In genomic region chrX:6968231-6968630, GRCh38 we compare ENCODE assay signal across 15 cellular contexts.
A peak's percentile ranks its signal among the peaks of the same experiment; 100 is the strongest.
DNase-seq lines count a peak whose midpoint lies in the region; ATAC-seq and TF ChIP-seq lines count a peak whose summit lies in the region.
"Had no signal": no experiment of that assay in that cellular context is flagged by ENCODE, and none has a peak within 500 bp of the region (broad histone marks: within the 10 kb centered on the region; RNA-seq: fewer than 3 reads in every experiment).

No MANE protein-coding gene starts in this region.

- no peaks in the 10 kb centered on the region for H3K36me3 ChIP-seq in neuronal stem cell (replicated peaks in 1 of 2; ENCODE audit: control insufficient read depth in 2 of 2, insufficient read depth in 2 of 2, low read length in 2 of 2)

- TF ChIP-seq CTCF in GM10248 (IDR thresholded peaks at IDR 0.05; ENCODE audit: control extremely low read depth, extremely low read depth, low read depth, missing control alignments): no peak

- no peak overlapping the region for H4K91ac ChIP-seq in neuronal stem cell (ENCODE audit: low read depth, low read length, poor library complexity)

- POLR2A ChIA-PET in GM10248 (lab: Yijun Ruan, JAX): no interaction called here

- H3K27me3 ChIP-seq in neuronal stem cell (ENCODE audit: control insufficient read depth in 3 of 3, insufficient read depth in 3 of 3, low read depth in 1 of 3, low read length in 3 of 3): no peaks in the 10 kb centered on the region

- H2BK12ac ChIP-seq in neuronal stem cell (ENCODE audit: low read length): no peak overlapping the region

- DNase-seq in AG20443 (ENCODE audit: low spot score) (peak; percentile 7), M059J (ENCODE audit: low read depth) (peak; percentile 15), islet precursor cell (peak; percentile 86), neuronal stem cell (ENCODE audit: low spot score) (no peak), HT-29 (ENCODE audit: low spot score) (no peak), GM10248 (ENCODE audit: extremely low spot score) (no peak)
- no peak for DNase-seq in activated CD8-positive, alpha-beta memory T cell treated with anti-CD3 and anti-CD28 coated beads, Interleukin-2, amount 10 ng/mL, durations not matched to agents 7 days and 5 days
- DNase-seq: AML-193; CD4-positive, CD25-positive, alpha-beta regulatory T cell; NCI-H1048; NCI-H1694; NCI-H69; PC-3 had no signal

- no peak overlapping the region for H3K4me2 ChIP-seq in neuronal stem cell (ENCODE audit: insufficient read depth, low read length, poor library complexity, severe bottlenecking)

- H3K9me3 ChIP-seq in neuronal stem cell (replicated peaks in 1 of 2; ENCODE audit: control insufficient read depth in 2 of 2, insufficient read depth in 1 of 2, low read depth in 1 of 2, low read length in 2 of 2): no peaks in the 10 kb centered on the region

- H2BK15ac ChIP-seq in neuronal stem cell (ENCODE audit: low read length): no peak overlapping the region

- no peak overlapping the region for H3K27ac Mint-ChIP-seq in activated CD8-positive, alpha-beta memory T cell treated with anti-CD3 and anti-CD28 coated beads, Interleukin-2, amount 10 ng/mL, durations not matched to agents 7 days and 5 days
- H3K27ac Mint-ChIP-seq: CD4-positive, CD25-positive, alpha-beta regulatory T cell had no signal

- H3K79me1 ChIP-seq in neuronal stem cell (ENCODE audit: low read depth, low read length): no peaks in the 10 kb centered on the region

- H3K4me3 ChIP-seq in neuronal stem cell (ENCODE audit: low read length in 2 of 2): no peak overlapping the region
- H3K4me3 ChIP-seq: K562 had no signal

- H2BK120ac ChIP-seq in neuronal stem cell (ENCODE audit: low read depth, low read length): no peak overlapping the region

- H3K23ac ChIP-seq in neuronal stem cell (ENCODE audit: low read depth, low read length, poor library complexity): no peak overlapping the region

- CTCF ChIA-PET in activated CD8-positive, alpha-beta memory T cell treated with anti-CD3 and anti-CD28 coated beads, Interleukin-2, amount 10 ng/mL, durations not matched to agents 7 days and 5 days (lab: Charles Lee): no interaction called here
- CTCF ChIA-PET in GM10248 (lab: Yijun Ruan, JAX): no interaction called here

- no peak for ATAC-seq in activated CD8-positive, alpha-beta memory T cell treated with anti-CD3 and anti-CD28 coated beads, Interleukin-2, amount 10 ng/mL, durations not matched to agents 7 days and 5 days
- no peak for ATAC-seq in GM18517 (IDR thresholded peaks at IDR 0.05; ENCODE audit: unreplicated experiment)
- ATAC-seq: K562, PC-3 had no signal

- H3K4me1 Mint-ChIP-seq in activated CD8-positive, alpha-beta memory T cell treated with anti-CD3 and anti-CD28 coated beads, Interleukin-2, amount 10 ng/mL, durations not matched to agents 7 days and 5 days: no peaks in the 10 kb centered on the region
- H3K4me1 Mint-ChIP-seq: CD4-positive, CD25-positive, alpha-beta regulatory T cell had no signal

- H3K14ac ChIP-seq in neuronal stem cell (ENCODE audit: low read length): no peak overlapping the region

- no peak overlapping the region for H3K27ac ChIP-seq in neuronal stem cell (replicated peaks; ENCODE audit: low read length)

- no peak overlapping the region for H2AK5ac ChIP-seq in neuronal stem cell (ENCODE audit: low read depth, low read length)

- H2AFZ ChIP-seq in neuronal stem cell (ENCODE audit: low read length): peak overlapping the region; percentile 29

- no peak overlapping the region for H3K9ac ChIP-seq in neuronal stem cell (ENCODE audit: low read depth, low read length, poor library complexity)

- H4K8ac ChIP-seq in neuronal stem cell (ENCODE audit: low read depth, low read length): no peak overlapping the region

- no peaks in the 10 kb centered on the region for H3K9me3 Mint-ChIP-seq in activated CD8-positive, alpha-beta memory T cell treated with anti-CD3 and anti-CD28 coated beads, Interleukin-2, amount 10 ng/mL, durations not matched to agents 7 days and 5 days (ENCODE audit: low read depth)

- no peak overlapping the region for H3K18ac ChIP-seq in neuronal stem cell (ENCODE audit: low read length)

- no peak overlapping the region for H3K4ac ChIP-seq in neuronal stem cell (ENCODE audit: low read length)

- H3K4me3 Mint-ChIP-seq in activated CD8-positive, alpha-beta memory T cell treated with anti-CD3 and anti-CD28 coated beads, Interleukin-2, amount 10 ng/mL, durations not matched to agents 7 days and 5 days: no peak overlapping the region
- H3K4me3 Mint-ChIP-seq: CD4-positive, CD25-positive, alpha-beta regulatory T cell had no signal

- H3K27me3 Mint-ChIP-seq in activated CD8-positive, alpha-beta memory T cell treated with anti-CD3 and anti-CD28 coated beads, Interleukin-2, amount 10 ng/mL, durations not matched to agents 7 days and 5 days: no peaks in the 10 kb centered on the region
- H3K27me3 Mint-ChIP-seq: CD4-positive, CD25-positive, alpha-beta regulatory T cell had no signal

- H3K36me3 Mint-ChIP-seq in activated CD8-positive, alpha-beta memory T cell treated with anti-CD3 and anti-CD28 coated beads, Interleukin-2, amount 10 ng/mL, durations not matched to agents 7 days and 5 days: no peaks in the 10 kb centered on the region
- H3K36me3 Mint-ChIP-seq: CD4-positive, CD25-positive, alpha-beta regulatory T cell had no signal

- H2BK5ac ChIP-seq in neuronal stem cell (ENCODE audit: low read length): no peak overlapping the region

- no peaks in the 10 kb centered on the region for H3K4me1 ChIP-seq in neuronal stem cell (ENCODE audit: control insufficient read depth in 2 of 2, insufficient read depth in 1 of 2, low read depth in 1 of 2, low read length in 2 of 2)

- no CpG with 5 or more reads among the region's 6 CpGs for WGBS in neuronal stem cell (ENCODE audit: extremely low coverage in 2 of 2, insufficient read length in 2 of 2, insufficient replicate concordance in 1 of 2), 2 donors

Comparison
In these comparisons a context has a peak if more than half of its experiments do, and no peak if none do; other contexts are left out.
1. DNase-seq: peak in AG20443 (single experiment), M059J (single experiment) and islet precursor cell (single experiment); none in neuronal stem cell (single experiment), activated CD8-positive, alpha-beta memory T cell treated with anti-CD3 and anti-CD28 coated beads, Interleukin-2, amount 10 ng/mL, durations not matched to agents 7 days and 5 days (single experiment), HT-29 (single experiment) and GM10248 (single experiment).